14 cellular contexts compared by ENCODE assay signal in genomic region chr6:143538374-143538773, GRCh38. TPM values are rescaled to one million over a fixed set of nuclear protein-coding genes. Genes with fewer than 3 reads are reported as not detected.
DNase-seq lines count a peak whose midpoint lies in the region; ATAC-seq and TF ChIP-seq lines count a peak whose summit lies in the region.
"Had no signal": no experiment of that assay in that cellular context is flagged by ENCODE, and none has a peak within 500 bp of the region (broad histone marks: within the 10 kb centered on the region; RNA-seq: fewer than 3 reads in every experiment).

No MANE protein-coding gene starts in this region.

- intact Hi-C loops in activated naive CD4-positive, alpha-beta T cell treated with anti-CD3 and anti-CD28 coated beads for 36 hours (cut with micrococcal nuclease), result loop anchor here (5.0 kb wide), 2 partner anchors 304 to 614 kb away; partner anchors contain the start of genes LTV1 and STX11

- peaks cover 44% of the 10 kb centered on the region for H3K4me1 Mint-ChIP-seq in activated naive CD4-positive, alpha-beta T cell treated with anti-CD3 and anti-CD28 coated beads for 36 hours (ENCODE audit: low read depth)
- H3K4me1 Mint-ChIP-seq in T-helper 2 cell treated with Interferon-gamma antibody and Interleukin-4, amounts not matched to agents 5 μg/mL and 100 μg/mL, for 36 hours (ENCODE audit: low read depth), result peaks cover 61% of the 10 kb centered on the region
- peaks cover 6% of the 10 kb centered on the region for H3K4me1 Mint-ChIP-seq in endothelial cell (ENCODE audit: unreplicated experiment)
- H3K4me1 Mint-ChIP-seq in stimulated activated effector memory CD8-positive, alpha-beta T cell treated with anti-CD3 and anti-CD28 coated beads, Interleukin-12 subunit alpha, Interleukin-12 subunit beta, amount 100 ng/mL, for 72 hours, result peaks cover 46% of the 10 kb centered on the region

- no peaks in the 10 kb centered on the region for H3K36me3 Mint-ChIP-seq in activated naive CD4-positive, alpha-beta T cell treated with anti-CD3 and anti-CD28 coated beads for 36 hours (ENCODE audit: low read depth)
- H3K36me3 Mint-ChIP-seq in activated naive CD4-positive, alpha-beta T cell treated with anti-CD3 and anti-CD28 coated beads, Interleukin-2, amount 50 U/mL, for 72 hours, result no peaks in the 10 kb centered on the region
- peaks cover 5% of the 10 kb centered on the region for H3K36me3 Mint-ChIP-seq in T-helper 2 cell treated with Interferon-gamma antibody and Interleukin-4, amounts not matched to agents 5 μg/mL and 100 μg/mL, for 36 hours (ENCODE audit: low read depth)
- H3K36me3 Mint-ChIP-seq in endothelial cell (ENCODE audit: low read depth, unreplicated experiment), result peaks cover 3% of the 10 kb centered on the region
- no peaks in the 10 kb centered on the region for H3K36me3 Mint-ChIP-seq in stimulated activated effector memory CD8-positive, alpha-beta T cell treated with anti-CD3 and anti-CD28 coated beads, Interleukin-12 subunit alpha, Interleukin-12 subunit beta, amount 100 ng/mL, for 72 hours

- no peak for TF ChIP-seq CTCF in endothelial cell (IDR thresholded peaks at IDR 0.05; ENCODE audit: unreplicated experiment)

- no peaks in the 10 kb centered on the region for H3K27me3 Mint-ChIP-seq in activated naive CD4-positive, alpha-beta T cell treated with anti-CD3 and anti-CD28 coated beads for 36 hours (ENCODE audit: low read depth)
- no peaks in the 10 kb centered on the region for H3K27me3 Mint-ChIP-seq in T-helper 2 cell treated with Interferon-gamma antibody and Interleukin-4, amounts not matched to agents 5 μg/mL and 100 μg/mL, for 36 hours (ENCODE audit: low read depth)
- peaks cover 11% of the 10 kb centered on the region for H3K27me3 Mint-ChIP-seq in endothelial cell (ENCODE audit: unreplicated experiment)

- CTCF ChIA-PET in activated naive CD4-positive, alpha-beta T cell treated with anti-CD3 and anti-CD28 coated beads for 36 hours (lab: Charles Lee), result interaction anchor here (1.7 to 1.9 kb wide), 2 partner anchors 25 to 37 kb away, joined by 6 to 12 read pairs; no protein-coding TSS in a partner anchor

- no peak for ATAC-seq in activated naive CD4-positive, alpha-beta T cell treated with anti-CD3 and anti-CD28 coated beads, Interleukin-2, amount 50 U/mL, for 72 hours
- ATAC-seq in stimulated activated effector memory CD8-positive, alpha-beta T cell treated with anti-CD3 and anti-CD28 coated beads, Interleukin-12 subunit alpha, Interleukin-12 subunit beta, amount 100 ng/mL, for 72 hours, result no peak
- ATAC-seq in HG03342 (IDR thresholded peaks at IDR 0.05; ENCODE audit: unreplicated experiment), result no peak
- ATAC-seq: upper lobe of right lung had no signal

- H3K4me3 Mint-ChIP-seq in activated naive CD4-positive, alpha-beta T cell treated with anti-CD3 and anti-CD28 coated beads for 36 hours, result peak overlapping the region; percentile 76
- peak overlapping the region; percentile 83 for H3K4me3 Mint-ChIP-seq in T-helper 2 cell treated with Interferon-gamma antibody and Interleukin-4, amounts not matched to agents 5 μg/mL and 100 μg/mL, for 36 hours
- peak overlapping the region; percentile 35 for H3K4me3 Mint-ChIP-seq in endothelial cell (ENCODE audit: unreplicated experiment)
- peak overlapping the region; percentile 76 for H3K4me3 Mint-ChIP-seq in stimulated activated effector memory CD8-positive, alpha-beta T cell treated with anti-CD3 and anti-CD28 coated beads, Interleukin-12 subunit alpha, Interleukin-12 subunit beta, amount 100 ng/mL, for 72 hours

- no peaks in the 10 kb centered on the region for H3K9me3 Mint-ChIP-seq in activated naive CD4-positive, alpha-beta T cell treated with anti-CD3 and anti-CD28 coated beads for 36 hours
- H3K9me3 Mint-ChIP-seq in activated naive CD4-positive, alpha-beta T cell treated with anti-CD3 and anti-CD28 coated beads, Interleukin-2, amount 50 U/mL, for 72 hours, result no peaks in the 10 kb centered on the region
- no peaks in the 10 kb centered on the region for H3K9me3 Mint-ChIP-seq in T-helper 2 cell treated with Interferon-gamma antibody and Interleukin-4, amounts not matched to agents 5 μg/mL and 100 μg/mL, for 36 hours
- H3K9me3 Mint-ChIP-seq in endothelial cell (ENCODE audit: unreplicated experiment), result no peaks in the 10 kb centered on the region
- H3K9me3 Mint-ChIP-seq in stimulated activated effector memory CD8-positive, alpha-beta T cell treated with anti-CD3 and anti-CD28 coated beads, Interleukin-12 subunit alpha, Interleukin-12 subunit beta, amount 100 ng/mL, for 72 hours, result no peaks in the 10 kb centered on the region

- H3K27ac Mint-ChIP-seq in activated naive CD4-positive, alpha-beta T cell treated with anti-CD3 and anti-CD28 coated beads for 36 hours, result peak overlapping the region; percentile 42
- H3K27ac Mint-ChIP-seq in activated naive CD4-positive, alpha-beta T cell treated with anti-CD3 and anti-CD28 coated beads, Interleukin-2, amount 50 U/mL, for 72 hours, result peak overlapping the region in 1 of 2 donors; percentile 67
- H3K27ac Mint-ChIP-seq in T-helper 2 cell treated with Interferon-gamma antibody and Interleukin-4, amounts not matched to agents 5 μg/mL and 100 μg/mL, for 36 hours, result peak overlapping the region; percentile 76
- no peak overlapping the region for H3K27ac Mint-ChIP-seq in endothelial cell (ENCODE audit: unreplicated experiment)
- H3K27ac Mint-ChIP-seq in stimulated activated effector memory CD8-positive, alpha-beta T cell treated with anti-CD3 and anti-CD28 coated beads, Interleukin-12 subunit alpha, Interleukin-12 subunit beta, amount 100 ng/mL, for 72 hours, result peak overlapping the region; percentile 70

- no peak for DNase-seq in activated naive CD4-positive, alpha-beta T cell treated with anti-CD3 and anti-CD28 coated beads for 36 hours
- DNase-seq in activated naive CD4-positive, alpha-beta T cell treated with anti-CD3 and anti-CD28 coated beads, Interleukin-2, amount 50 U/mL, for 72 hours (ENCODE audit: low spot score in 2 of 2), result no peak
- DNase-seq in T-helper 2 cell treated with Interferon-gamma antibody and Interleukin-4, amounts not matched to agents 5 μg/mL and 100 μg/mL, for 36 hours (ENCODE audit: low spot score), result no peak
- DNase-seq in endothelial cell (ENCODE audit: low spot score), result no peak
- DNase-seq in stimulated activated effector memory CD8-positive, alpha-beta T cell treated with anti-CD3 and anti-CD28 coated beads, Interleukin-12 subunit alpha, Interleukin-12 subunit beta, amount 100 ng/mL, for 72 hours (ENCODE audit: low spot score in 2 of 2), result no peak
- no peak for DNase-seq in NCI-H1105 (lab: John Stamatoyannopoulos, UW)
- no peak for DNase-seq in GF-D8 (lab: John Stamatoyannopoulos, UW)
- DNase-seq: KG1; midbrain; NCI-H526 treated with DMSO at 0.1 percent for 48 hours; stimulated activated CD4-positive, alpha-beta T cell treated with anti-CD3 and anti-CD28 coated beads, Interleukin-1b, Interleukin-23, amount 100 ng/mL, for 48 hours; T-helper 9 cell; upper lobe of right lung had no signal

RNA-seq across cellular contexts. Expression of gene FUCA2, which starts 26.9 kb away (rescaled TPM):
- total RNA-seq in activated naive CD4-positive, alpha-beta T cell treated with anti-CD3 and anti-CD28 coated beads for 36 hours, result 1 to 10 TPM; 7.7 to 8.2 TPM
- 10 to 100 TPM; 12.1 to 17.6 TPM for total RNA-seq in activated naive CD4-positive, alpha-beta T cell treated with anti-CD3 and anti-CD28 coated beads, Interleukin-2, amount 50 U/mL, for 72 hours
- total RNA-seq in endothelial cell (ENCODE audit: unreplicated experiment), result 31.0 TPM
